7 cellular contexts compared by ENCODE assay signal in the genomic region with DNA sequence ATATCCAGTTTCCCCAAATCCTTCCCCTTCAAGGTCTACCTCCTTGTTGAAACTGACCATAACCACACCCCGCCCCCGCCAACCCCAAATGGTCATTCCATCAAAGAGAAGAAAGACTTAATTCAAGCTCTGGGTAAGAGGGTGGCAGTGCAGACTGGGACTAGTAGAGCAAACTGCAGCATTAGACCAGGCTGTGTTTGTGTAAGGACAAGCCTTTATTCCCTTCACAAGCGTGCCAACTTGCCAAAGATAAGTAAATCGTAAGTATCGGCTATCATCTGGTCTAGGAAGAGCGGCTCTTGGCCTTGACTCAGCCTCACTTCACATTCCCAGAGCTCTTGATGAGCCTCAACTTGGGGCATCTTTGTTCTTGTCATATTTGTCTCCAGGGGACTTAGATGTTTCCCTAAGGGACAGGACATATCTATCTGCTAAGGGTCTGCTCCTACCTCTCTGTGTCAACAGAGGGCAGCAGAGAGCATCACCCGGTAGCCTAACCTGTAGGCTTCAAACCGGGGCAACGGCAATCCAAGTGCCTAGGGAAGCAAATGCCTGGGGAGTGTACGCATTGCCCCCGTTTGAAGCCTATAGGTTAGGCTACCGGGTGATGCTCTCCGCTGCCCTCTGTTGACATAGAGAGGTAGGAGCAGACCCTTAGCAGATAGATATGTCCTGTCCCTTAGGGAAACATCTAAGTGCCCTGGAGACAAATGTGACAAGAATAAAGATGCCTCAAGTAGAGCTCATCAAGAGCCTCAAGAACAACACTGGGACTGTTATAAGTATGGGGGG. TPM values are rescaled to one million over a fixed set of nuclear protein-coding genes. Genes with fewer than 3 reads are reported as not detected.
A peak's percentile ranks its signal among the peaks of the same experiment; 100 is the strongest.
DNase-seq lines count a peak whose midpoint lies in the region; ATAC-seq and TF ChIP-seq lines count a peak whose summit lies in the region.

No MANE protein-coding gene starts in this region.

- H3K36me3 ChIP-seq in SK-N-MC (ENCODE audit: insufficient read depth, low read length) (no peaks in the 10 kb centered on the region), hepatocyte (replicated peaks; ENCODE audit: insufficient read depth, low read depth) (no peaks in the 10 kb centered on the region)

- no peaks in the 10 kb centered on the region for H3K9me3 Mint-ChIP-seq in activated naive CD8-positive, alpha-beta T cell treated with anti-CD3 and anti-CD28 coated beads, Interleukin-2, amount 10 ng/mL, durations not matched to agents 7 days and 5 days

- H4K20me1 ChIP-seq in hepatocyte (ENCODE audit: insufficient read depth, poor library complexity, severe bottlenecking), result no peaks in the 10 kb centered on the region

- H3K4me3 Mint-ChIP-seq in activated naive CD8-positive, alpha-beta T cell treated with anti-CD3 and anti-CD28 coated beads, Interleukin-2, amount 10 ng/mL, durations not matched to agents 7 days and 5 days, result no peak overlapping the region

- H3K9me3 ChIP-seq in SK-N-MC (ENCODE audit: low read depth, low read length) (no peaks in the 10 kb centered on the region), hepatocyte (ENCODE audit: low read depth) (no peaks in the 10 kb centered on the region)

- H3K9ac ChIP-seq in SK-N-MC (ENCODE audit: insufficient read length), result no peak overlapping the region

- no peak for TF ChIP-seq POLR2A in GM18505 (IDR thresholded peaks at IDR 0.05; ENCODE audit: borderline replicate concordance, extremely low read depth, insufficient read depth, insufficient read length)

- peaks cover 5% of the 10 kb centered on the region for H3K79me2 ChIP-seq in hepatocyte

- H3K27me3 ChIP-seq in hepatocyte, result no peaks in the 10 kb centered on the region

- 39% methylated on average over 13 of the region's 13 CpGs for WGBS in hepatocyte (ENCODE audit: low lambda C conversion rate, missing lambda C conversion rate)

- peak; percentile 48 for TF ChIP-seq CTCF in hepatocyte (IDR thresholded peaks at IDR 0.05; ENCODE audit: poor library complexity)

- no peaks in the 10 kb centered on the region for H3K36me3 Mint-ChIP-seq in activated naive CD8-positive, alpha-beta T cell treated with anti-CD3 and anti-CD28 coated beads, Interleukin-2, amount 10 ng/mL, durations not matched to agents 7 days and 5 days

- H3K4me1 ChIP-seq in hepatocyte (ENCODE audit: insufficient read depth), result no peaks in the 10 kb centered on the region

- no peak overlapping the region for H3K27ac ChIP-seq in SK-N-MC
- no peak overlapping the region for H3K27ac ChIP-seq in hepatocyte

- no peak overlapping the region for H3K27ac Mint-ChIP-seq in activated naive CD8-positive, alpha-beta T cell treated with anti-CD3 and anti-CD28 coated beads, Interleukin-2, amount 10 ng/mL, durations not matched to agents 7 days and 5 days

- no peaks in the 10 kb centered on the region for H3K9me2 ChIP-seq in hepatocyte (replicated peaks; ENCODE audit: insufficient read depth)

- H3K4me3 ChIP-seq in SK-N-MC (no peak overlapping the region), hepatocyte (no peak overlapping the region)

- ATAC-seq in GM18505 (IDR thresholded peaks at IDR 0.05; ENCODE audit: unreplicated experiment), result peak; percentile 95
- peak; percentile 96 for ATAC-seq in HG02840 (IDR thresholded peaks at IDR 0.05; ENCODE audit: low FRiP score, unreplicated experiment)
- ATAC-seq in activated naive CD8-positive, alpha-beta T cell treated with anti-CD3 and anti-CD28 coated beads, Interleukin-2, amount 10 ng/mL, durations not matched to agents 7 days and 5 days (ENCODE audit: low read depth), result peak; percentile 100

- DNase-seq in NCI-H128 (lab: John Stamatoyannopoulos, UW; ENCODE audit: unreplicated experiment), result peak; percentile 47
- peak; percentile 66 for DNase-seq in SK-N-MC (ENCODE audit: low read depth, low spot score)
- peak; percentile 60 for DNase-seq in activated naive CD8-positive, alpha-beta T cell treated with anti-CD3 and anti-CD28 coated beads, Interleukin-2, amount 10 ng/mL, durations not matched to agents 7 days and 5 days
- peak; percentile 71 for DNase-seq in hepatocyte (ENCODE audit: low spot score)
- peak; percentile 65 to 79 (median 68) for DNase-seq in stimulated activated CD4-positive, alpha-beta T cell treated with anti-CD3 and anti-CD28 coated beads, Interleukin-12 subunit alpha, Interleukin-12 subunit beta, amount 100 ng/mL, for 48 hours (ENCODE audit: low read depth in 2 of 3, low spot score in 1 of 3)

- peaks cover 40% of the 10 kb centered on the region for H3K27me3 Mint-ChIP-seq in activated naive CD8-positive, alpha-beta T cell treated with anti-CD3 and anti-CD28 coated beads, Interleukin-2, amount 10 ng/mL, durations not matched to agents 7 days and 5 days

- H3K4me2 ChIP-seq in hepatocyte, result no peak overlapping the region

- no peak overlapping the region for H2AFZ ChIP-seq in hepatocyte

- POLR2A ChIA-PET in activated naive CD8-positive, alpha-beta T cell treated with anti-CD3 and anti-CD28 coated beads, Interleukin-2, amount 10 ng/mL, durations not matched to agents 7 days and 5 days (lab: Charles Lee), result no interaction called here

- no peaks in the 10 kb centered on the region for H3K4me1 Mint-ChIP-seq in activated naive CD8-positive, alpha-beta T cell treated with anti-CD3 and anti-CD28 coated beads, Interleukin-2, amount 10 ng/mL, durations not matched to agents 7 days and 5 days

RNA-seq across cellular contexts. Expression of a gene that starts 8.9 kb away (rescaled TPM):
- total RNA-seq in activated naive CD8-positive, alpha-beta T cell treated with anti-CD3 and anti-CD28 coated beads, Interleukin-2, amount 10 ng/mL, durations not matched to agents 7 days and 5 days, result 10 to 100 TPM; 11.4 to 12.5 TPM
- 35.4 and 43.8 TPM in 2 replicates for total RNA-seq in hepatocyte
- polyA plus RNA-seq in hepatocyte, result 58.8 and 65.3 TPM in 2 replicates
